Comparison of ENCODE assay signal across 1 cellular context in genomic region chr22:37321288-37321687, GRCh38.
TF ChIP-seq lines count a peak whose summit lies in the region.

No MANE protein-coding gene starts in this region.

TF ChIP-seq in SK-N-SH, 30 proteins besides CTCF, POLR2A, EP300 and RAD21:
- no peak for TF ChIP-seq CHD2 (IDR thresholded peaks at IDR 0.05; ENCODE audit: low read length, partially characterized antibody)
- TF ChIP-seq ELF1 (IDR thresholded peaks at IDR 0.05) = no peak
